In genomic region chrX:130981836-130982235, GRCh38 we compare ENCODE assay signal across 21 cellular contexts.
A peak's percentile ranks its signal among the peaks of the same experiment; 100 is the strongest.
DNase-seq lines count a peak whose midpoint lies in the region; FAIRE-seq and TF ChIP-seq lines count a peak whose summit lies in the region.
"Had no signal": no experiment of that assay in that cellular context is flagged by ENCODE, and none has a peak within 500 bp of the region (broad histone marks: within the 10 kb centered on the region; RNA-seq: fewer than 3 reads in every experiment).

No MANE protein-coding gene starts in this region.

- H3K27me3 Mint-ChIP-seq in type B pancreatic cell, result peaks cover 4% of the 10 kb centered on the region
- H3K27me3 Mint-ChIP-seq: CD4-positive, alpha-beta memory T cell had no signal

- H3K36me3 ChIP-seq in endothelial cell of umbilical vein (ENCODE audit: control insufficient read depth in 2 of 2, extremely low read depth in 1 of 2, insufficient read depth in 2 of 2, low read length in 2 of 2), result no peaks in the 10 kb centered on the region
- H3K36me3 ChIP-seq in osteoblast (ENCODE audit: insufficient read depth, low read length), result no peaks in the 10 kb centered on the region

- no peak overlapping the region for H3K9ac ChIP-seq in endothelial cell of umbilical vein (replicated peaks; ENCODE audit: extremely low read depth, insufficient read depth, low read length)
- H3K9ac ChIP-seq: GM23248 had no signal

- H3K4me3 ChIP-seq in endothelial cell of umbilical vein (replicated peaks in 1 of 3; ENCODE audit: insufficient read depth in 1 of 3, low read depth in 1 of 3, low read length in 3 of 3) (no peak overlapping the region), osteoblast (ENCODE audit: insufficient read depth, low read length) (no peak overlapping the region)
- H3K4me3 ChIP-seq: A549, GM23248 had no signal

- no TSS peak for BruUV-seq in endothelial cell of umbilical vein (replicated peaks; lab: Mats Ljungman, UMichigan)

- no peak overlapping the region for H3K27ac Mint-ChIP-seq in type B pancreatic cell
- H3K27ac Mint-ChIP-seq: CD4-positive, alpha-beta memory T cell had no signal

- POLR2A ChIA-PET in endothelial cell of umbilical vein (lab: Charles Lee), result no interaction called here

- intact Hi-C loops in endothelial cell of umbilical vein (cut with micrococcal nuclease), result no loop called here

- DNase-seq in HT1080 (ENCODE audit: low read depth) (peak; percentile 38), endothelial cell of umbilical vein (ENCODE audit: low read depth, low spot score) (peak; percentile 77), glomerular endothelial cell (ENCODE audit: extremely low read depth, low read depth, low spot score) (peak; percentile 27), pulmonary artery endothelial cell (ENCODE audit: low read depth, low spot score) (peak; percentile 64), osteoblast (ENCODE audit: insufficient read length, low spot score, missing footprints) (no peak), type B pancreatic cell (ENCODE audit: extremely low spot score, unreplicated experiment) (no peak)
- no peak for DNase-seq in activated T-cell treated with anti-CD3 and anti-CD28 coated beads, Interleukin-2, amount 50 U/mL, for 48 hours
- DNase-seq: 8988T; ACHN; C1 segment of cervical spinal cord; Calu3; CD4-positive, alpha-beta memory T cell; COR-L47; DMS53; DMS79 treated with DMSO at 0.1 percent for 48 hours; GF-D8; GM23248; H7 had no signal

- H2AFZ ChIP-seq in endothelial cell of umbilical vein (ENCODE audit: low read depth, low read length) (no peak overlapping the region), osteoblast (ENCODE audit: low read length) (no peak overlapping the region)
- H2AFZ ChIP-seq: GM23248 had no signal

- H3K27me3 ChIP-seq in endothelial cell of umbilical vein (ENCODE audit: control insufficient read depth in 2 of 2, insufficient read depth in 2 of 2, low read length in 2 of 2) (no peaks in the 10 kb centered on the region), osteoblast (ENCODE audit: insufficient read depth, low read length) (peaks cover 11% of the 10 kb centered on the region)

- TF ChIP-seq POLR2A in endothelial cell of umbilical vein (IDR thresholded peaks at IDR 0.05; ENCODE audit: low read depth, low read length), result no peak

- H3K4me1 ChIP-seq in endothelial cell of umbilical vein (ENCODE audit: control insufficient read depth, extremely low read depth, insufficient read depth, low read length) (peaks cover 9% of the 10 kb centered on the region), osteoblast (ENCODE audit: insufficient read depth, low read length) (no peaks in the 10 kb centered on the region)
- H3K4me1 ChIP-seq: A549 had no signal

- H3K9me3 Mint-ChIP-seq in type B pancreatic cell, result no peaks in the 10 kb centered on the region
- H3K9me3 Mint-ChIP-seq: CD4-positive, alpha-beta memory T cell had no signal

- TF ChIP-seq CTCF in endothelial cell of umbilical vein (IDR thresholded peaks at IDR 0.05; ENCODE audit: extremely low read depth in 1 of 2, insufficient read depth in 1 of 2, low read depth in 1 of 2, low read length in 2 of 2) (no peak), osteoblast (IDR thresholded peaks at IDR 0.05; ENCODE audit: extremely low read depth, low read depth, low read length) (no peak), type B pancreatic cell (conservative IDR thresholded peaks at IDR 0.05) (no peak)

- no peaks in the 10 kb centered on the region for H3K79me2 ChIP-seq in endothelial cell of umbilical vein (ENCODE audit: control insufficient read depth, insufficient read depth, low read length)
- no peaks in the 10 kb centered on the region for H3K79me2 ChIP-seq in osteoblast (ENCODE audit: insufficient read depth, low read length)

- dilution Hi-C loops in endothelial cell of umbilical vein (cut with MboI; ENCODE audit: extremely low pct_ligation_motif_present, low sequenced_read_pairs), result no loop called here

- peaks cover 10% of the 10 kb centered on the region for H3K4me1 Mint-ChIP-seq in type B pancreatic cell (ENCODE audit: unreplicated experiment)
- H3K4me1 Mint-ChIP-seq: CD4-positive, alpha-beta memory T cell had no signal

- H3K36me3 Mint-ChIP-seq in type B pancreatic cell, result no peaks in the 10 kb centered on the region
- H3K36me3 Mint-ChIP-seq: CD4-positive, alpha-beta memory T cell had no signal

- H4K20me1 ChIP-seq in endothelial cell of umbilical vein (replicated peaks; ENCODE audit: control insufficient read depth, extremely low read depth, insufficient read depth, low read length) (no peaks in the 10 kb centered on the region), osteoblast (ENCODE audit: insufficient read depth, low read length) (no peaks in the 10 kb centered on the region)

- peak overlapping the region; percentile 66 for H3K27ac ChIP-seq in endothelial cell of umbilical vein (ENCODE audit: insufficient read depth, low read depth, low read length)
- no peak overlapping the region for H3K27ac ChIP-seq in osteoblast (ENCODE audit: low read depth, low read length)
- H3K27ac ChIP-seq: A549, GM23248 had no signal

- H3K9me3 ChIP-seq in endothelial cell of umbilical vein (replicated peaks; ENCODE audit: control insufficient read depth, insufficient read depth, low read length), result no peaks in the 10 kb centered on the region
- H3K9me3 ChIP-seq in osteoblast (ENCODE audit: low read depth, low read length), result no peaks in the 10 kb centered on the region
- H3K9me3 ChIP-seq: A549 had no signal

- H3K4me2 ChIP-seq in endothelial cell of umbilical vein (ENCODE audit: insufficient read depth, low read length), result no peak overlapping the region
- no peak overlapping the region for H3K4me2 ChIP-seq in osteoblast (ENCODE audit: insufficient read depth, low read length)
- H3K4me2 ChIP-seq: A549 had no signal

- FAIRE-seq in endothelial cell of umbilical vein (lab: Jason Lieb, UNC), result no peak
- FAIRE-seq: A549, GM12892, H1 had no signal

- no peak overlapping the region for H3K4me3 Mint-ChIP-seq in type B pancreatic cell
- H3K4me3 Mint-ChIP-seq: CD4-positive, alpha-beta memory T cell had no signal

- H3K9me1 ChIP-seq in endothelial cell of umbilical vein (replicated peaks; ENCODE audit: control insufficient read depth, extremely low read depth, insufficient read depth, low read length), result no peaks in the 10 kb centered on the region

- CTCF ChIA-PET in endothelial cell of umbilical vein (lab: Charles Lee), result no interaction called here

TF ChIP-seq in endothelial cell of umbilical vein, 7 proteins besides CTCF, POLR2A, EP300 and RAD21:
- TF ChIP-seq MYC (IDR thresholded peaks at IDR 0.05; ENCODE audit: low read depth, low read length) (no peak), JUN (IDR thresholded peaks at IDR 0.05; ENCODE audit: borderline replicate concordance, insufficient read depth, insufficient read length, low read depth) (peak; percentile 54), GATA2 (IDR thresholded peaks at IDR 0.05; ENCODE audit: insufficient read depth, insufficient read length, low read depth, low read length) (peak; percentile 75), FOS (IDR thresholded peaks at IDR 0.05; ENCODE audit: borderline replicate concordance, insufficient read depth, low read length) (peak; percentile 77), POLR2AphosphoS5 (IDR thresholded peaks at IDR 0.05; ENCODE audit: insufficient read depth, low read depth, low read length) (peak; percentile 18), EZH2 (IDR thresholded peaks at IDR 0.05; ENCODE audit: borderline replicate concordance, low read depth, low read length, severe bottlenecking) (no peak)
- TF ChIP-seq, protein P1, sequence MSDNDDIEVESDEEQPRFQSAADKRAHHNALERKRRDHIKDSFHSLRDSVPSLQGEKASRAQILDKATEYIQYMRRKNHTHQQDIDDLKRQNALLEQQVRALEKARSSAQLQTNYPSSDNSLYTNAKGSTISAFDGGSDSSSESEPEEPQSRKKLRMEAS (IDR thresholded peaks at IDR 0.05; ENCODE audit: insufficient read depth, insufficient read length), result no peak

Comparison
In these comparisons a context has a peak if more than half of its experiments do, and no peak if none do; other contexts are left out.
1. DNase-seq: peak in HT1080 (single experiment), endothelial cell of umbilical vein (single experiment), glomerular endothelial cell (single experiment) and pulmonary artery endothelial cell (single experiment); none in activated T-cell treated with anti-CD3 and anti-CD28 coated beads, Interleukin-2, amount 50 U/mL, for 48 hours (0 of 2), osteoblast (single experiment) and type B pancreatic cell (single experiment).